ENCODE assay signal across 8 cellular contexts in the genomic region with DNA sequence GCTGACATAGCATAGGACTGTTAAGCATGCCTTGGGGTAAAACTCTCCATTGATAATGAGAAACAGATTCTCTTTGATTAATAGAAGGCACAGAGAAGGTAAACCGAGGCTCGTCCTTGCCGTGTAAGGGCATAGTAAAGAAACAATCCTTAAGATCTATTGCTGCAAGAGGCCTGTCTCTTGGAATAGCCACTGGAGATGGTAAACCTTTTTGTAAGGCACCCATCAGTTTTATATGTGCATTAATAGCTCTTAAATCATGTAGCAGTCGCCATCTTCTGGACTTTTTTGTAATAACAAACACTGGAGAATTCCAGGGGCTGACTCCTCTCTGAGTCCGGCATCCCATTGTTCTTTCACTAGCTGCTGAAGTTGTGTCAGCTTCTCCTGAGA. TPM values are rescaled to one million over a fixed set of nuclear protein-coding genes. Genes with fewer than 3 reads are reported as not detected.
DNase-seq lines count a peak whose midpoint lies in the region; ATAC-seq and TF ChIP-seq lines count a peak whose summit lies in the region.

No MANE protein-coding gene starts in this region.

- POLR2A ChIA-PET in SK-N-SH (lab: Yijun Ruan, JAX), result interaction anchor here (0.6 to 1.9 kb wide), 3 partner anchors 9 to 146 kb away, joined by 3 to 9 read pairs (median 3); partner anchors contain the start of gene GINS1

- no peak overlapping the region for H3K4me2 ChIP-seq in SK-N-SH

- H3K36me3 ChIP-seq in SK-N-SH (replicated peaks in 1 of 2; ENCODE audit: control insufficient read depth in 1 of 2, insufficient read depth in 2 of 2, low read length in 1 of 2) (no peaks in the 10 kb centered on the region), mucosa of descending colon (ENCODE audit: low read depth) (no peaks in the 10 kb centered on the region)

- peak; percentile 71 for TF ChIP-seq CTCF in SK-N-SH (IDR thresholded peaks at IDR 0.05)
- no peak for TF ChIP-seq CTCF in mucosa of descending colon (IDR thresholded peaks at IDR 0.05)

- peak; percentile 87 for TF ChIP-seq RAD21 in SK-N-SH (IDR thresholded peaks at IDR 0.05; ENCODE audit: low read length)

- no peak for TF ChIP-seq EP300 in SK-N-SH (IDR thresholded peaks at IDR 0.05; ENCODE audit: borderline replicate concordance in 1 of 2, low read depth in 1 of 2, low read length in 1 of 2)

- H2AFZ ChIP-seq in SK-N-SH (ENCODE audit: low read depth), result peak overlapping the region; percentile 30

- H3K9ac ChIP-seq in SK-N-SH, result no peak overlapping the region

- no peaks in the 10 kb centered on the region for H3K79me2 ChIP-seq in SK-N-SH (ENCODE audit: insufficient read depth)

- H4K20me1 ChIP-seq in SK-N-SH (ENCODE audit: insufficient read depth), result no peaks in the 10 kb centered on the region

- H3K4me1 ChIP-seq in SK-N-SH (ENCODE audit: control insufficient read depth in 1 of 2, insufficient read depth in 2 of 2, low read depth in 1 of 2, low read length in 1 of 2) (0 out of 4 replicates have a peak, but pooled peaks cover 0 to 3% of the 10 kb centered on the region in 2 experiments), mucosa of descending colon (ENCODE audit: low read depth) (peaks cover 8% of the 10 kb centered on the region)

- WGBS in SK-N-SH (ENCODE audit: low lambda C conversion rate), result 4% methylated on average over 5 of the region's 5 CpGs

- no peaks in the 10 kb centered on the region for H3K9me2 ChIP-seq in SK-N-SH

- H3K9me3 ChIP-seq in SK-N-SH, result 0 out of 2 replicates have a peak, but pooled peaks cover 8% of the 10 kb centered on the region
- H3K9me3 ChIP-seq in mucosa of descending colon, result peaks cover 23% of the 10 kb centered on the region

- H3K4me3 ChIP-seq in SK-N-SH (ENCODE audit: low read depth in 2 of 2, low read length in 1 of 2) (no peak overlapping the region), mucosa of descending colon (no peak overlapping the region)

- no peak overlapping the region for H3K27ac ChIP-seq in SK-N-SH (ENCODE audit: low read depth in 2 of 2, low read length in 1 of 2)

- no peaks in the 10 kb centered on the region for H3K27me3 ChIP-seq in SK-N-SH (ENCODE audit: insufficient read depth)

- peak; percentile 24 for DNase-seq in DMS 273 treated with DMSO at 0.1 percent for 48 hours (lab: John Stamatoyannopoulos, UW)
- DNase-seq in NCI-H1436 treated with DMSO at 0.1 percent for 48 hours (lab: John Stamatoyannopoulos, UW), result peak; percentile 15
- DNase-seq in SK-N-SH, result peak; percentile 68
- peak; percentile 50 to 67 for DNase-seq in erythroblast (lab: John Stamatoyannopoulos, UW)
- peak in 1 of 3 donors; percentile 65 for DNase-seq in mucosa of descending colon

- CTCF ChIA-PET in SK-N-SH (lab: Yijun Ruan, JAX), result interaction anchor here (0.6 to 5.6 kb wide), 45 partner anchors 8 to 405 kb away, joined by 3 to 104 read pairs (median 4); partner anchors contain the start of genes ABHD12, ENTPD6, GINS1 and PYGB

- ATAC-seq in GM21737 (IDR thresholded peaks at IDR 0.05; ENCODE audit: unreplicated experiment) (peak; percentile 67), mucosa of descending colon (peak; percentile 69), GM21381 (IDR thresholded peaks at IDR 0.05; ENCODE audit: unreplicated experiment) (no peak), GM19397 (IDR thresholded peaks at IDR 0.05; ENCODE audit: unreplicated experiment) (no peak)

- no peak for TF ChIP-seq POLR2A in erythroblast (IDR thresholded peaks at IDR 0.05; ENCODE audit: low read length)

- intact Hi-C loops in mucosa of descending colon (cut with DNase I, micrococcal nuclease), result loop anchor here (10.0 kb wide), 2 partner anchors 94 to 404 kb away; partner anchors contain the start of gene APMAP (in 1 of the 2)

- H3F3A ChIP-seq in SK-N-SH (replicated peaks; ENCODE audit: insufficient read depth), result no peaks in the 10 kb centered on the region

TF ChIP-seq in SK-N-SH, 30 proteins besides CTCF, POLR2A, EP300 and RAD21:
- TF ChIP-seq NFIC (IDR thresholded peaks at IDR 0.05; ENCODE audit: borderline replicate concordance) (no peak), SMC3 (IDR thresholded peaks at IDR 0.05; ENCODE audit: low read depth, low read length) (peak; percentile 86)

RNA-seq across cellular contexts. Expression of gene ABHD12, which starts 8.4 kb away (rescaled TPM):
- polyA plus RNA-seq in SK-N-SH (2012; rRNA removed), result 32.2 and 33.5 TPM in 2 replicates
- polyA plus RNA-seq in SK-N-SH (2012; cell fraction: cytosol; rRNA removed), result 29.7 and 42.6 TPM in 2 replicates
- 34.5 and 35.2 TPM in 2 replicates for polyA plus RNA-seq in SK-N-SH (2012; cell fraction: nucleus; rRNA removed)
- total RNA-seq in mucosa of descending colon, result 10 to 100 TPM; 47.3 to 65.5 (median 59.5) TPM

RNA-seq across cellular contexts. Expression of gene GINS1, which starts 8.4 kb away (rescaled TPM):
- 5.1 and 5.8 TPM in 2 replicates for polyA plus RNA-seq in SK-N-SH (2012; rRNA removed)
- polyA plus RNA-seq in SK-N-SH (2012; cell fraction: cytosol; rRNA removed), result 6.3 and 6.8 TPM in 2 replicates
- polyA plus RNA-seq in SK-N-SH (2012; cell fraction: nucleus; rRNA removed), result 3.5 and 5.3 TPM in 2 replicates
- 1 to 10 TPM; 1.8 to 8.6 (median 1.9) TPM for total RNA-seq in mucosa of descending colon

Comparison
In these comparisons a context has a peak if more than half of its experiments do, and no peak if none do; other contexts are left out.
1. ATAC-seq: peak in GM21737 (single experiment) and mucosa of descending colon (single experiment); none in GM21381 (single experiment) and GM19397 (single experiment).